In genomic region chr6:62367601-62368000, GRCh38 we compare ENCODE assay signal across 12 cellular contexts.
DNase-seq lines count a peak whose midpoint lies in the region; ATAC-seq and TF ChIP-seq lines count a peak whose summit lies in the region.
"Had no signal": no experiment of that assay in that cellular context is flagged by ENCODE, and none has a peak within 500 bp of the region (broad histone marks: within the 10 kb centered on the region; RNA-seq: fewer than 3 reads in every experiment).

No MANE protein-coding gene starts in this region.

- H3K4me2 ChIP-seq in OCI-LY1 (ENCODE audit: low read length) = 0 out of 2 replicates have a peak overlapping the region, but pooled peaks have one; percentile 13

- no peak overlapping the region for H3K9ac ChIP-seq in OCI-LY1 (ENCODE audit: low read length)

- peak overlapping the region; percentile 1 for H3K27ac ChIP-seq in OCI-LY1 (ENCODE audit: low read depth, low read length, poor library complexity, severe bottlenecking)
- H3K27ac ChIP-seq: psoas muscle had no signal

- no peak overlapping the region for H3K4me3 Mint-ChIP-seq in type B pancreatic cell
- H3K4me3 Mint-ChIP-seq: activated naive CD8-positive, alpha-beta T cell treated with anti-CD3 and anti-CD28 coated beads, Interleukin-2, amount 10 ng/mL, durations not matched to agents 7 days and 5 days had no signal

- H3K36me3 ChIP-seq in OCI-LY1 (ENCODE audit: insufficient read depth, low read length) = no peaks in the 10 kb centered on the region

- H3K4me3 ChIP-seq in OCI-LY1 (ENCODE audit: low read depth, low read length, poor library complexity, severe bottlenecking) = no peak overlapping the region
- H3K4me3 ChIP-seq: psoas muscle had no signal

- H3K27me3 ChIP-seq in OCI-LY1 (ENCODE audit: insufficient read depth, low read length) = no peaks in the 10 kb centered on the region

- no peaks in the 10 kb centered on the region for H4K20me1 ChIP-seq in OCI-LY1 (ENCODE audit: insufficient read depth, low read length)

- H3K9me3 Mint-ChIP-seq in type B pancreatic cell = no peaks in the 10 kb centered on the region

- H3K36me3 Mint-ChIP-seq in type B pancreatic cell = no peaks in the 10 kb centered on the region
- H3K36me3 Mint-ChIP-seq: activated naive CD8-positive, alpha-beta T cell treated with anti-CD3 and anti-CD28 coated beads, Interleukin-2, amount 10 ng/mL, durations not matched to agents 7 days and 5 days had no signal

- H3K4me1 Mint-ChIP-seq in type B pancreatic cell (ENCODE audit: unreplicated experiment) = no peaks in the 10 kb centered on the region
- H3K4me1 Mint-ChIP-seq: activated naive CD8-positive, alpha-beta T cell treated with anti-CD3 and anti-CD28 coated beads, Interleukin-2, amount 10 ng/mL, durations not matched to agents 7 days and 5 days had no signal

- H2AFZ ChIP-seq in OCI-LY1 (ENCODE audit: low read length) = peak overlapping the region; percentile 12; the same call in 1 of the 2 replicates

- TF ChIP-seq CTCF in GM13977 (IDR thresholded peaks at IDR 0.05; ENCODE audit: extremely low read depth, insufficient read depth, missing control alignments) (no peak), OCI-LY1 (IDR thresholded peaks at IDR 0.05; ENCODE audit: low read length) (no peak), type B pancreatic cell (conservative IDR thresholded peaks at IDR 0.05) (no peak)

- H3K4me1 ChIP-seq in OCI-LY1 (ENCODE audit: insufficient read depth, low read length, severe bottlenecking) = peaks cover 33% of the 10 kb centered on the region
- H3K4me1 ChIP-seq: psoas muscle had no signal

- H3K27me3 Mint-ChIP-seq in type B pancreatic cell = no peaks in the 10 kb centered on the region
- H3K27me3 Mint-ChIP-seq: activated naive CD8-positive, alpha-beta T cell treated with anti-CD3 and anti-CD28 coated beads, Interleukin-2, amount 10 ng/mL, durations not matched to agents 7 days and 5 days had no signal

- no peaks in the 10 kb centered on the region for H3F3A ChIP-seq in OCI-LY1 (ENCODE audit: insufficient read depth, low read length)

- 0 out of 2 replicates have a peak, but pooled peaks cover 2% of the 10 kb centered on the region for H3K9me3 ChIP-seq in OCI-LY1 (ENCODE audit: low read length)
- H3K9me3 ChIP-seq: psoas muscle had no signal

- in situ Hi-C loops in GM13977 (cut with MboI; ENCODE audit: low pct_unique_long_range_greater_than_20kb, low sequenced_read_pairs, unreplicated experiment) = no loop called here

- ATAC-seq in GM21423 (IDR thresholded peaks at IDR 0.05; ENCODE audit: unreplicated experiment) = peak; percentile 100
- ATAC-seq in HG03139 (IDR thresholded peaks at IDR 0.05; ENCODE audit: unreplicated experiment) = peak; percentile 100
- ATAC-seq: left cardiac atrium, psoas muscle had no signal

- DNase-seq in GM13977 (ENCODE audit: low spot score) (peak; percentile 8), inferior parietal cortex (ENCODE audit: extremely low spot score) (no peak), type B pancreatic cell (ENCODE audit: extremely low spot score, unreplicated experiment) (no peak), germinal center (ENCODE audit: low spot score) (no peak)
- DNase-seq in activated T-cell treated with anti-CD3 and anti-CD28 coated beads, Interleukin-2, amount 50 U/mL, for 48 hours = no peak
- DNase-seq: activated naive CD8-positive, alpha-beta T cell treated with anti-CD3 and anti-CD28 coated beads, Interleukin-2, amount 10 ng/mL, durations not matched to agents 7 days and 5 days; left cardiac atrium; NCI-H2227 treated with DMSO at 0.1 percent for 48 hours; psoas muscle had no signal

- H3K9me2 ChIP-seq in OCI-LY1 (ENCODE audit: low read depth, low read length) = no peaks in the 10 kb centered on the region

- no peaks in the 10 kb centered on the region for H3K79me2 ChIP-seq in OCI-LY1 (ENCODE audit: insufficient read depth, low read length)

- H3K27ac Mint-ChIP-seq in type B pancreatic cell = no peak overlapping the region
- H3K27ac Mint-ChIP-seq: activated naive CD8-positive, alpha-beta T cell treated with anti-CD3 and anti-CD28 coated beads, Interleukin-2, amount 10 ng/mL, durations not matched to agents 7 days and 5 days had no signal
